In genomic region chr14:75460402-75460801, GRCh38 we compare ENCODE assay signal across 9 cellular contexts.
"Had no signal": no experiment of that assay in that cellular context is flagged by ENCODE, and none has a peak within 500 bp of the region (broad histone marks: within the 10 kb centered on the region; RNA-seq: fewer than 3 reads in every experiment).

No MANE protein-coding gene starts in this region.

- H3K9me3 Mint-ChIP-seq: activated CD4-positive, alpha-beta memory T cell treated with anti-CD3 and anti-CD28 coated beads for 36 hours; activated T-cell treated with anti-CD3 and anti-CD28 coated beads, Interleukin-2, amount 50 U/mL, for 24 hours; neural progenitor cell; stimulated activated naive CD8-positive, alpha-beta T cell treated with anti-CD3 and anti-CD28 coated beads, Interleukin-15, amount 100 ng/mL, for 72 hours had no signal

- H3K4me3 Mint-ChIP-seq: activated CD4-positive, alpha-beta memory T cell treated with anti-CD3 and anti-CD28 coated beads for 36 hours; activated T-cell treated with anti-CD3 and anti-CD28 coated beads, Interleukin-2, amount 50 U/mL, for 24 hours; neural progenitor cell; stimulated activated naive CD8-positive, alpha-beta T cell treated with anti-CD3 and anti-CD28 coated beads, Interleukin-15, amount 100 ng/mL, for 72 hours had no signal

- DNase-seq: activated CD4-positive, alpha-beta memory T cell treated with anti-CD3 and anti-CD28 coated beads for 36 hours; activated effector memory CD4-positive, alpha-beta T cell treated with Interleukin-2 at 50 U/mL for 16 hours; activated naive CD4-positive, alpha-beta T cell treated with anti-CD3 and anti-CD28 coated beads, Interleukin-2, amount 50 U/mL, for 16 hours; activated T-cell treated with anti-CD3 and anti-CD28 coated beads, Interleukin-2, amount 50 U/mL, for 24 hours; kidney glomerular epithelial cell; retina; stimulated activated naive CD8-positive, alpha-beta T cell treated with anti-CD3 and anti-CD28 coated beads, Interleukin-15, amount 100 ng/mL, for 72 hours had no signal

- H3K36me3 Mint-ChIP-seq: activated CD4-positive, alpha-beta memory T cell treated with anti-CD3 and anti-CD28 coated beads for 36 hours; neural progenitor cell had no signal

- H3K27me3 Mint-ChIP-seq: activated CD4-positive, alpha-beta memory T cell treated with anti-CD3 and anti-CD28 coated beads for 36 hours; activated T-cell treated with anti-CD3 and anti-CD28 coated beads, Interleukin-2, amount 50 U/mL, for 24 hours; stimulated activated naive CD8-positive, alpha-beta T cell treated with anti-CD3 and anti-CD28 coated beads, Interleukin-15, amount 100 ng/mL, for 72 hours had no signal

- ATAC-seq: SK-N-SH treated with all-trans-retinoic acid at 6 μM for 48 hours; stimulated activated naive CD8-positive, alpha-beta T cell treated with anti-CD3 and anti-CD28 coated beads, Interleukin-15, amount 100 ng/mL, for 72 hours had no signal

- H3K27ac Mint-ChIP-seq: activated CD4-positive, alpha-beta memory T cell treated with anti-CD3 and anti-CD28 coated beads for 36 hours; activated T-cell treated with anti-CD3 and anti-CD28 coated beads, Interleukin-2, amount 50 U/mL, for 24 hours; neural progenitor cell had no signal
